ENCODE assay signal across 19 cellular contexts in the genomic region with DNA sequence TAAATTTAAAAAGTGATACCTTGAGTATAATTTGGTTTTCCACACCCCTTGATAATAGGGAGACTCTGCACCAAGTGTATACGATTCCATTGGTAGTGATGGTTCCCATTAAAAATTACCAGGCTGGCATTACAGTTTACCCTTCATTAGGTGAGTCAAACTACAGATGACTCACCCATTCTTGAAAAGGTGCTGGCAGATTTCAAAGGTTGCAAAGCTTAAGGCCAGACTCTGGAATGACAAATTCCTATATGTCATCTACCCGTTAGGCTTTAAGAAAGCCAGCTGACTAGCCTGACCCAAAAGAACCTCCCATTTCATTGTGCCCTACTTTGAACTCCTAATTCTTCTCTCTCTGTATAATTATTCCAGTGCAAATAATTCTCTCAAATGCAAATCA.
DNase-seq lines count a peak whose midpoint lies in the region; ATAC-seq, FAIRE-seq and TF ChIP-seq lines count a peak whose summit lies in the region.
"Had no signal": no experiment of that assay in that cellular context is flagged by ENCODE, and none has a peak within 500 bp of the region (broad histone marks: within the 10 kb centered on the region; RNA-seq: fewer than 3 reads in every experiment).

No MANE protein-coding gene starts in this region.

- no peak overlapping the region for H3K4me3 ChIP-seq in A549
- H3K4me3 ChIP-seq in bronchial epithelial cell (ENCODE audit: low read depth, low read length): no peak overlapping the region

- TF ChIP-seq POLR2A in A549 (IDR thresholded peaks at IDR 0.05; ENCODE audit: low read length): no peak

- peaks cover 2% of the 10 kb centered on the region; the same call in 2 of the 3 replicates for H3K9me3 ChIP-seq in A549

- TF ChIP-seq EP300 in A549 (IDR thresholded peaks at IDR 0.05): no peak

- TF ChIP-seq RAD21 in A549 (conservative IDR thresholded peaks at IDR 0.05 in 1 of 2, IDR thresholded peaks at IDR 0.05 in 1 of 2): no peak

- CTCF ChIA-PET in A549 (lab: Yijun Ruan, JAX): no interaction called here

- TF ChIP-seq CTCF in A549 (IDR thresholded peaks at IDR 0.05): no peak
- TF ChIP-seq CTCF in bronchial epithelial cell (IDR thresholded peaks at IDR 0.05; ENCODE audit: insufficient read depth, low read length, severe bottlenecking): no peak
- TF ChIP-seq CTCF in omental fat pad (IDR thresholded peaks at IDR 0.05): no peak

- no peaks in the 10 kb centered on the region for H3K36me3 ChIP-seq in bronchial epithelial cell (ENCODE audit: control insufficient read depth, insufficient read depth, low read length)

- FAIRE-seq in A549 (lab: Jason Lieb, UNC): no peak
- FAIRE-seq in bronchial epithelial cell (lab: Jason Lieb, UNC): no peak
- FAIRE-seq: A204.1 had no signal

- POLR2A ChIA-PET in A549 (lab: Yijun Ruan, JAX): no interaction called here

- H3K27ac ChIP-seq in A549: no peak overlapping the region

- H3K27me3 ChIP-seq in bronchial epithelial cell (ENCODE audit: control insufficient read depth, insufficient read depth, low read length): no peaks in the 10 kb centered on the region

- no peak overlapping the region for H3K4me2 ChIP-seq in A549

- 2% methylated on average over 2 of the region's 2 CpGs for WGBS in A549 (ENCODE audit: missing lambda C conversion rate)

- ATAC-seq in A549 (no peak), GM19452 (IDR thresholded peaks at IDR 0.05; ENCODE audit: unreplicated experiment) (no peak), GM21515 (IDR thresholded peaks at IDR 0.05; ENCODE audit: unreplicated experiment) (no peak), omental fat pad (ENCODE audit: low FRiP score) (no peak)
- ATAC-seq: Panc1 had no signal

- H3K4me1 ChIP-seq in A549: no peaks in the 10 kb centered on the region

- DNase-seq in A549 (ENCODE audit: low read depth in 1 of 2, low spot score in 1 of 2): no peak
- DNase-seq in M059J (ENCODE audit: low read depth): peak; percentile 0
- peak; percentile 47 for DNase-seq in bronchial epithelial cell (ENCODE audit: low read depth)
- DNase-seq in kidney glomerular epithelial cell (lab: John Stamatoyannopoulos, UW): peak; percentile 9
- DNase-seq in NCI-H510A (lab: John Stamatoyannopoulos, UW): no peak
- DNase-seq in omental fat pad (ENCODE audit: low spot score): no peak
- DNase-seq: Calu3, DND-41, GF-D8, GOT3, NCI-H1436, NCI-H2081 treated with DMSO at 0.1 percent for 48 hours, NCI-H345, NCI-H748 treated with DMSO at 0.1 percent for 48 hours, SIG-M5 had no signal

TF ChIP-seq in A549, 52 proteins besides CTCF, POLR2A, EP300 and RAD21:
- TF ChIP-seq MAFK (IDR thresholded peaks at IDR 0.05; ENCODE audit: partially characterized antibody) (no peak), HOXA7 (CRISPR knock-in tag; IDR thresholded peaks at IDR 0.05) (no peak), FOSL2 (IDR thresholded peaks at IDR 0.05) (no peak), FOSL2 (CRISPR knock-in tag; IDR thresholded peaks at IDR 0.05) (peak; percentile 25; the same call in 1 of the 2 replicates)
- TF ChIP-seq, protein P1, sequence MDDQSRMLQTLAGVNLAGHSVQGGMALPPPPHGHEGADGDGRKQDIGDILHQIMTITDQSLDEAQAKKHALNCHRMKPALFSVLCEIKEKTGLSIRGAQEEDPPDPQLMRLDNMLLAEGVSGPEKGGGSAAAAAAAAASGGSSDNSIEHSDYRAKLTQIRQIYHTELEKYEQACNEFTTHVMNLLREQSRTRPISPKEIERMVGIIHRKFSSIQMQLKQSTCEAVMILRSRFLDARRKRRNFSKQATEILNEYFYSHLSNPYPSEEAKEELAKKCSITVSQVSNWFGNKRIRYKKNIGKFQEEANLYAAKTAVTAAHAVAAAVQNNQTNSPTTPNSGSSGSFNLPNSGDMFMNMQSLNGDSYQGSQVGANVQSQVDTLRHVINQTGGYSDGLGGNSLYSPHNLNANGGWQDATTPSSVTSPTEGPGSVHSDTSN (IDR thresholded peaks at IDR 0.05): no peak

Comparison
In these comparisons a context has a peak if more than half of its experiments do, and no peak if none do; other contexts are left out.
1. DNase-seq: peak in M059J (single experiment), bronchial epithelial cell (single experiment) and kidney glomerular epithelial cell (single experiment); none in A549 (0 of 2), NCI-H510A (single experiment) and omental fat pad (single experiment).